In the genomic region with DNA sequence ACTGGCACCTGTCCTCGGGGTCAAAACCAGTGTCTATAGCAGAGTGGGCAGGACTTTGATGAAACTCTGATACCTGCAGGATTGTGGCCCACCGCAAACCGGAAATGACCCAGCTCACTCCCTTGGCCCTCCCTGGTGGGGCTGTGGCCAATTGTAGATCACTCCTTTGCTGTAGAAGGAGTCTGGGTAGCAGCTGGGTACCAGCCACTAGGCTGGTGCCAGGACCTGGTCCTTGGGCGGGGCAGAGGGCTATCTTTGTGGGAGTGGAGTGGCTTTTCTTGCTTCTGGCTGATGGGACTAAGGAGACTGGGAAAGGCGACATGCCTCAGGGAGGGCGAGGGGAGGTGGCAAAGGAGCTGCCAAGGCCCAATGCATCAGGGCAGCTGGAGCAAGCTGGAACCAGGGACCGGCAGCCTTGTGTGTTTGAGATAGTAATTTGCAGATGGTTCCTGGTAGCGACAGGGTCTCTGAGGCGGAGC, we compare ENCODE assay signal across 10 cellular contexts. TPM values are rescaled to one million over a fixed set of nuclear protein-coding genes. Genes with fewer than 3 reads are reported as not detected.
DNase-seq lines count a peak whose midpoint lies in the region; ATAC-seq and TF ChIP-seq lines count a peak whose summit lies in the region.
"Had no signal": no experiment of that assay in that cellular context is flagged by ENCODE, and none has a peak within 500 bp of the region (broad histone marks: within the 10 kb centered on the region; RNA-seq: fewer than 3 reads in every experiment).

No MANE protein-coding gene starts in this region.

- BruUV-seq in MCF 10A (replicated peaks; lab: Mats Ljungman, UMichigan), result no TSS peak

- peaks cover 9% of the 10 kb centered on the region for H3K36me3 Mint-ChIP-seq in MCF 10A (ENCODE audit: insufficient read depth, unreplicated experiment)

- H3K14ac ChIP-seq in neuronal stem cell (ENCODE audit: low read length), result no peak overlapping the region

- no peaks in the 10 kb centered on the region for H3K27me3 Mint-ChIP-seq in MCF 10A (ENCODE audit: insufficient read depth, unreplicated experiment)

- no peak overlapping the region for H4K91ac ChIP-seq in neuronal stem cell (ENCODE audit: low read depth, low read length, poor library complexity)

- H2BK120ac ChIP-seq in neuronal stem cell (ENCODE audit: low read depth, low read length), result no peak overlapping the region

- H3K9me3 Mint-ChIP-seq in MCF 10A (ENCODE audit: unreplicated experiment), result no peaks in the 10 kb centered on the region

- no peak overlapping the region for H2BK5ac ChIP-seq in neuronal stem cell (ENCODE audit: low read length)

- no peak for DNase-seq in Jurkat, Clone E6-1 (ENCODE audit: low read depth, low spot score)
- no peak for DNase-seq in MCF 10A (ENCODE audit: unreplicated experiment)
- no peak for DNase-seq in neuronal stem cell (ENCODE audit: low spot score)
- DNase-seq in NCI-H2171 (lab: John Stamatoyannopoulos, UW), result no peak
- no peak for DNase-seq in mucosa of descending colon
- no peak for DNase-seq in NCI-H2227 (lab: John Stamatoyannopoulos, UW; ENCODE audit: unreplicated experiment)
- no peak for DNase-seq in NCI-H146 treated with DMSO at 0.1 percent for 48 hours (lab: John Stamatoyannopoulos, UW; ENCODE audit: unreplicated experiment)
- DNase-seq: sigmoid colon had no signal

- H3K9me3 ChIP-seq in neuronal stem cell (replicated peaks in 1 of 2; ENCODE audit: control insufficient read depth in 2 of 2, insufficient read depth in 1 of 2, low read depth in 1 of 2, low read length in 2 of 2) (no peaks in the 10 kb centered on the region), mucosa of descending colon (no peaks in the 10 kb centered on the region)
- H3K9me3 ChIP-seq: sigmoid colon had no signal

- POLR2A ChIA-PET in MCF 10A (lab: Yijun Ruan, JAX), result interaction anchor here (0.7 to 1.2 kb wide), 4 partner anchors 9 to 196 kb away, joined by 3 to 4 read pairs (median 4); partner anchors contain the start of genes SAMD15 and TMED8

- TF ChIP-seq CTCF in MCF 10A (IDR thresholded peaks at IDR 0.05; ENCODE audit: unreplicated experiment) (no peak), mucosa of descending colon (IDR thresholded peaks at IDR 0.05) (no peak)

- peak overlapping the region; percentile 60 for H3K18ac ChIP-seq in neuronal stem cell (ENCODE audit: low read length)

- H3K23ac ChIP-seq in neuronal stem cell (ENCODE audit: low read depth, low read length, poor library complexity), result no peak overlapping the region

- no peak overlapping the region for H3K27ac Mint-ChIP-seq in MCF 10A (ENCODE audit: low read depth, unreplicated experiment)

- CTCF ChIA-PET in MCF 10A (lab: Yijun Ruan, JAX), result interaction anchor here (0.6 to 7.6 kb wide), 6 partner anchors 29 to 306 kb away, joined by 3 to 44 read pairs (median 6); no protein-coding TSS in a partner anchor

- peak overlapping the region; percentile 25 for H2BK15ac ChIP-seq in neuronal stem cell (ENCODE audit: low read length)

- H3K36me3 ChIP-seq in neuronal stem cell (replicated peaks in 1 of 2; ENCODE audit: control insufficient read depth in 2 of 2, insufficient read depth in 2 of 2, low read length in 2 of 2) (no peaks in the 10 kb centered on the region), mucosa of descending colon (ENCODE audit: low read depth) (no peaks in the 10 kb centered on the region)
- H3K36me3 ChIP-seq: sigmoid colon had no signal

- no peaks in the 10 kb centered on the region for H3K79me1 ChIP-seq in neuronal stem cell (ENCODE audit: low read depth, low read length)

- H3K27ac ChIP-seq in neuronal stem cell (replicated peaks; ENCODE audit: low read length), result no peak overlapping the region
- H3K27ac ChIP-seq: sigmoid colon had no signal

- H2AFZ ChIP-seq in neuronal stem cell (ENCODE audit: low read length), result peak overlapping the region; percentile 93

- no peak overlapping the region for H4K8ac ChIP-seq in neuronal stem cell (ENCODE audit: low read depth, low read length)

- H3K4me1 Mint-ChIP-seq in MCF 10A (ENCODE audit: insufficient read depth, unreplicated experiment), result peaks cover 22% of the 10 kb centered on the region

- peak overlapping the region; percentile 75 for H3K4me3 ChIP-seq in Jurkat, Clone E6-1 (ENCODE audit: low read length)
- H3K4me3 ChIP-seq in neuronal stem cell (ENCODE audit: low read length in 2 of 2) (no peak overlapping the region), mucosa of descending colon (no peak overlapping the region)
- H3K4me3 ChIP-seq: K562 had no signal

- no peak overlapping the region for H3K9ac ChIP-seq in neuronal stem cell (ENCODE audit: low read depth, low read length, poor library complexity)

- intact Hi-C loops in MCF 10A (cut with micrococcal nuclease) (no loop called here), mucosa of descending colon (cut with DNase I, micrococcal nuclease) (no loop called here)

- H3K27me3 ChIP-seq in neuronal stem cell (ENCODE audit: control insufficient read depth in 3 of 3, insufficient read depth in 3 of 3, low read depth in 1 of 3, low read length in 3 of 3), result peaks cover 0 to 32% (median 0%) of the 10 kb centered on the region in 3 experiments

- peak overlapping the region; percentile 67 for H2BK12ac ChIP-seq in neuronal stem cell (ENCODE audit: low read length)

- peaks cover 4 to 9% of the 10 kb centered on the region in 2 donors for H3K4me1 ChIP-seq in neuronal stem cell (ENCODE audit: control insufficient read depth in 2 of 2, insufficient read depth in 1 of 2, low read depth in 1 of 2, low read length in 2 of 2)
- H3K4me1 ChIP-seq in mucosa of descending colon (ENCODE audit: low read depth), result peaks cover 34% of the 10 kb centered on the region

- peak overlapping the region; percentile 76 for H2AK5ac ChIP-seq in neuronal stem cell (ENCODE audit: low read depth, low read length)

- WGBS in neuronal stem cell (ENCODE audit: extremely low coverage in 2 of 2, insufficient read length in 2 of 2, insufficient replicate concordance in 1 of 2), 2 donors, result no CpG with 5 or more reads among the region's 9 CpGs

- ATAC-seq in GM18498 (IDR thresholded peaks at IDR 0.05; ENCODE audit: unreplicated experiment) (peak; percentile 5), mucosa of descending colon (no peak)

- no peak overlapping the region for H3K4ac ChIP-seq in neuronal stem cell (ENCODE audit: low read length)

- peak overlapping the region; percentile 93 for H3K4me2 ChIP-seq in neuronal stem cell (ENCODE audit: insufficient read depth, low read length, poor library complexity, severe bottlenecking)

- H3K4me3 Mint-ChIP-seq in MCF 10A (ENCODE audit: unreplicated experiment), result peak overlapping the region; percentile 76

RNA-seq across cellular contexts. Expression of gene TMEM63C, which starts 0.4 kb away (rescaled TPM):
- polyA plus RNA-seq in Jurkat, Clone E6-1 (2012; ENCODE audit: insufficient read depth, insufficient read length), result 4.2 TPM
- 5.1 and 9.3 TPM in 2 replicates for total RNA-seq in MCF 10A (2022)
- 1.9 TPM for polyA plus RNA-seq in neuronal stem cell (2013, experiment 1 of 2)
- 1.9 TPM for polyA plus RNA-seq in neuronal stem cell (2013, experiment 2 of 2)
- total RNA-seq in mucosa of descending colon, result 10 to 100 TPM; 21.2 to 40.8 (median 34.9) TPM
- total RNA-seq: K562 had no signal

RNA-seq across cellular contexts. Expression of gene ZDHHC22, which starts 39.6 kb away (rescaled TPM):
- polyA plus RNA-seq in Jurkat, Clone E6-1 (2012; ENCODE audit: insufficient read depth, insufficient read length), result not detected
- not detected in 2 replicates for total RNA-seq in MCF 10A (2022)
- polyA plus RNA-seq in neuronal stem cell (2013, experiment 1 of 2), result 0.53 TPM
- polyA plus RNA-seq in neuronal stem cell (2013, experiment 2 of 2), result 0.54 TPM
- 1 to 10 TPM in 1 of 3 donors, not detected in 2; 1.7 TPM for total RNA-seq in mucosa of descending colon
- total RNA-seq: K562 had no signal
- polyA plus RNA-seq: K562 had no signal
